Comparison of ENCODE assay signal across 31 cellular contexts in genomic region chr3:130323503-130323902, GRCh38. TPM values are rescaled to one million over a fixed set of nuclear protein-coding genes. Genes with fewer than 3 reads are reported as not detected.
"Had no signal": no experiment of that assay in that cellular context is flagged by ENCODE, and none has a peak within 500 bp of the region (broad histone marks: within the 10 kb centered on the region; RNA-seq: fewer than 3 reads in every experiment).

No MANE protein-coding gene starts in this region.

- H3K36me3 Mint-ChIP-seq: natural killer cell treated with Interleukin-12 subunit alpha and Interleukin-12 subunit beta and Interleukin-15 and Interleukin-18, amount 100 ng/mL, for 72 hours; stimulated activated effector memory CD8-positive, alpha-beta T cell treated with anti-CD3 and anti-CD28 coated beads, Interleukin-12 subunit alpha, Interleukin-12 subunit beta, amount 100 ng/mL, for 72 hours had no signal

- H3K9me3 ChIP-seq: gastrocnemius medialis, neutrophil, pancreas, thyroid gland, vagina had no signal

- H3K27ac ChIP-seq: gastrocnemius medialis, heart left ventricle, hepatocyte, left lung, neutrophil, pancreas, right atrium auricular region, stomach, thyroid gland, vagina had no signal

- H3K4me1 Mint-ChIP-seq: neural crest cell; stimulated activated effector memory CD8-positive, alpha-beta T cell treated with anti-CD3 and anti-CD28 coated beads, Interleukin-12 subunit alpha, Interleukin-12 subunit beta, amount 100 ng/mL, for 72 hours had no signal

- H3K27ac Mint-ChIP-seq: effector memory CD8-positive, alpha-beta T cell; natural killer cell treated with Interleukin-12 subunit alpha and Interleukin-12 subunit beta and Interleukin-15 and Interleukin-18, amount 100 ng/mL, for 72 hours; progenitor cell of endocrine pancreas; stimulated activated effector memory CD8-positive, alpha-beta T cell treated with anti-CD3 and anti-CD28 coated beads, Interleukin-12 subunit alpha, Interleukin-12 subunit beta, amount 100 ng/mL, for 72 hours had no signal

- H3K79me2 ChIP-seq: hepatocyte had no signal

- DNase-seq: cortex of kidney; effector memory CD8-positive, alpha-beta T cell; gastrocnemius medialis; heart left ventricle; kidney; left cardiac atrium; left lung; pancreas; stimulated activated CD4-positive, alpha-beta T cell treated with anti-CD3 and anti-CD28 coated beads, Interleukin-2, amount 100 ng/mL, for 24 hours; stimulated activated CD4-positive, alpha-beta T cell treated with anti-CD3 and anti-CD28 coated beads, Interleukin-4, amount 100 ng/mL, for 24 hours; stimulated activated naive CD4-positive, alpha-beta T cell treated with Interleukin-2 at 50 U/mL for 16 hours; stomach; thyroid gland had no signal

- H3K4me1 ChIP-seq: gastrocnemius medialis, heart left ventricle, left lung, pancreas, right atrium auricular region, stomach, thyroid gland, vagina had no signal

- H3K27me3 ChIP-seq: gastrocnemius medialis, heart left ventricle, hepatocyte, left lung, neutrophil, pancreas, right atrium auricular region, stomach, thyroid gland, vagina had no signal

- H3K4me3 ChIP-seq: gastrocnemius medialis, heart left ventricle, hepatocyte, left lung, pancreas, right atrium auricular region, stomach, thyroid gland, vagina had no signal

- H2AFZ ChIP-seq: hepatocyte had no signal

- H3K4me2 ChIP-seq: hepatocyte had no signal

- H3K36me3 ChIP-seq: gastrocnemius medialis, heart left ventricle, left lung, neutrophil, pancreas, right atrium auricular region, stomach, thyroid gland, vagina had no signal

- H3K4me3 Mint-ChIP-seq: effector memory CD8-positive, alpha-beta T cell; natural killer cell treated with Interleukin-12 subunit alpha and Interleukin-12 subunit beta and Interleukin-15 and Interleukin-18, amount 100 ng/mL, for 72 hours; neural crest cell; stimulated activated effector memory CD8-positive, alpha-beta T cell treated with anti-CD3 and anti-CD28 coated beads, Interleukin-12 subunit alpha, Interleukin-12 subunit beta, amount 100 ng/mL, for 72 hours had no signal

- FAIRE-seq: endometrium, pancreas had no signal

RNA-seq across cellular contexts. Expression of gene COL6A5, which starts 22.0 kb away (rescaled TPM):
- total RNA-seq: dermis microvascular lymphatic vessel endothelial cell; gastrocnemius medialis; glomerular endothelial cell; left cardiac atrium; lung microvascular endothelial cell; mesenteric fat pad; mononuclear cell; natural killer cell treated with Interleukin-12 subunit alpha and Interleukin-12 subunit beta and Interleukin-15 and Interleukin-18, amount 100 ng/mL, for 72 hours; neural crest cell; progenitor cell of endocrine pancreas; right atrium auricular region; sciatic nerve; skeletal muscle tissue; subcutaneous adipose tissue; ureter; vagina had no signal
- polyA plus RNA-seq: heart left ventricle, pancreas had no signal
